In genomic region chr7:102395620-102395957, GRCh38 we compare ENCODE assay signal across 1 cellular context.
TF ChIP-seq lines count a peak whose summit lies in the region.

No MANE protein-coding gene starts in this region.

TF ChIP-seq in WTC11, 78 proteins besides CTCF, POLR2A, EP300 and RAD21 (continued from another document):
- TF ChIP-seq, protein P1, sequence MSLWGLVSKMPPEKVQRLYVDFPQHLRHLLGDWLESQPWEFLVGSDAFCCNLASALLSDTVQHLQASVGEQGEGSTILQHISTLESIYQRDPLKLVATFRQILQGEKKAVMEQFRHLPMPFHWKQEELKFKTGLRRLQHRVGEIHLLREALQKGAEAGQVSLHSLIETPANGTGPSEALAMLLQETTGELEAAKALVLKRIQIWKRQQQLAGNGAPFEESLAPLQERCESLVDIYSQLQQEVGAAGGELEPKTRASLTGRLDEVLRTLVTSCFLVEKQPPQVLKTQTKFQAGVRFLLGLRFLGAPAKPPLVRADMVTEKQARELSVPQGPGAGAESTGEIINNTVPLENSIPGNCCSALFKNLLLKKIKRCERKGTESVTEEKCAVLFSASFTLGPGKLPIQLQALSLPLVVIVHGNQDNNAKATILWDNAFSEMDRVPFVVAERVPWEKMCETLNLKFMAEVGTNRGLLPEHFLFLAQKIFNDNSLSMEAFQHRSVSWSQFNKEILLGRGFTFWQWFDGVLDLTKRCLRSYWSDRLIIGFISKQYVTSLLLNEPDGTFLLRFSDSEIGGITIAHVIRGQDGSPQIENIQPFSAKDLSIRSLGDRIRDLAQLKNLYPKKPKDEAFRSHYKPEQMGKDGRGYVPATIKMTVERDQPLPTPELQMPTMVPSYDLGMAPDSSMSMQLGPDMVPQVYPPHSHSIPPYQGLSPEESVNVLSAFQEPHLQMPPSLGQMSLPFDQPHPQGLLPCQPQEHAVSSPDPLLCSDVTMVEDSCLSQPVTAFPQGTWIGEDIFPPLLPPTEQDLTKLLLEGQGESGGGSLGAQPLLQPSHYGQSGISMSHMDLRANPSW (CRISPR knock-in tag; conservative IDR thresholded peaks at IDR 0.05; ENCODE audit: low read depth): no peak
- no peak for TF ChIP-seq AR (CRISPR knock-in tag; IDR thresholded peaks at IDR 0.05)
- no peak for TF ChIP-seq MXD4 (CRISPR knock-in tag; IDR thresholded peaks at IDR 0.05; ENCODE audit: borderline replicate concordance)
- TF ChIP-seq JAZF1 (CRISPR knock-in tag; IDR thresholded peaks at IDR 0.05): no peak
TF ChIP-seq in WTC11: peak in this region for 0.
